ENCODE assay signal across 12 cellular contexts in the genomic region with DNA sequence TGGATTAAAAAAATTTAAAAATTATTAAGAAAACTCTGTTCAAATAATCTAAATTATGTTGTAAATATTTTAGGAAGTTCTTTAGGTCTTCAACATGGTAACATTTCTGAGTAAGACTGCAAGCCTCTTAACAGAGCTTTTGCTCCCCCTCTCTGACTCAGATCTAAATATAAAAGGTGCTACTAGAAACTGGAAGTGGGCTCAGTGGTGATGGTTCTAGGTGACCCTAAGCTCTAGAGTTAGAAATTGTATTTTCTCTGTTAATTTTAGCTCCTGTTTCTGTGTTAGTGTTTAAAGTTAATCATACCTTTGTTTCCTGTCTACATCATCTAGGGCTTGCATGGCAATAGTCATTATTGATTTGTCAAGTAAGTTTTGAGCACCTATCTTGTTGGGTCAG.
"Had no signal": no experiment of that assay in that cellular context is flagged by ENCODE, and none has a peak within 500 bp of the region (broad histone marks: within the 10 kb centered on the region; RNA-seq: fewer than 3 reads in every experiment).

No MANE protein-coding gene starts in this region.

- H3K9me3 Mint-ChIP-seq: HFFc6 had no signal

- H3K36me3 ChIP-seq: HAP-1 had no signal

- DNase-seq: GM23248, GOT3, H7, HFFc6, Karpas-422, KBM-7 had no signal

- ATAC-seq: HCT116, HepG2 had no signal

- H3K4me1 Mint-ChIP-seq: IgD-negative memory B cell had no signal

- H3K9me3 ChIP-seq: HAP-1 had no signal

- H3K27ac Mint-ChIP-seq: HFFc6, IgD-negative memory B cell had no signal

- H3K4me3 ChIP-seq: GM23248, HAP-1 had no signal

- H2AFZ ChIP-seq: GM23248 had no signal

- H3K27me3 Mint-ChIP-seq: IgD-negative memory B cell had no signal

- H3K4me3 Mint-ChIP-seq: HFFc6, IgD-negative memory B cell had no signal

- H3K9ac ChIP-seq: GM23248, KMS-11 had no signal

- H3K4me2 ChIP-seq: KMS-11 had no signal

- H3K4me1 ChIP-seq: HAP-1 had no signal

- H3K36me3 Mint-ChIP-seq: IgD-negative memory B cell had no signal

- H3K27ac ChIP-seq: GM23248, HL-60, KMS-11 had no signal
